ENCODE assay signal across 14 cellular contexts in the genomic region with DNA sequence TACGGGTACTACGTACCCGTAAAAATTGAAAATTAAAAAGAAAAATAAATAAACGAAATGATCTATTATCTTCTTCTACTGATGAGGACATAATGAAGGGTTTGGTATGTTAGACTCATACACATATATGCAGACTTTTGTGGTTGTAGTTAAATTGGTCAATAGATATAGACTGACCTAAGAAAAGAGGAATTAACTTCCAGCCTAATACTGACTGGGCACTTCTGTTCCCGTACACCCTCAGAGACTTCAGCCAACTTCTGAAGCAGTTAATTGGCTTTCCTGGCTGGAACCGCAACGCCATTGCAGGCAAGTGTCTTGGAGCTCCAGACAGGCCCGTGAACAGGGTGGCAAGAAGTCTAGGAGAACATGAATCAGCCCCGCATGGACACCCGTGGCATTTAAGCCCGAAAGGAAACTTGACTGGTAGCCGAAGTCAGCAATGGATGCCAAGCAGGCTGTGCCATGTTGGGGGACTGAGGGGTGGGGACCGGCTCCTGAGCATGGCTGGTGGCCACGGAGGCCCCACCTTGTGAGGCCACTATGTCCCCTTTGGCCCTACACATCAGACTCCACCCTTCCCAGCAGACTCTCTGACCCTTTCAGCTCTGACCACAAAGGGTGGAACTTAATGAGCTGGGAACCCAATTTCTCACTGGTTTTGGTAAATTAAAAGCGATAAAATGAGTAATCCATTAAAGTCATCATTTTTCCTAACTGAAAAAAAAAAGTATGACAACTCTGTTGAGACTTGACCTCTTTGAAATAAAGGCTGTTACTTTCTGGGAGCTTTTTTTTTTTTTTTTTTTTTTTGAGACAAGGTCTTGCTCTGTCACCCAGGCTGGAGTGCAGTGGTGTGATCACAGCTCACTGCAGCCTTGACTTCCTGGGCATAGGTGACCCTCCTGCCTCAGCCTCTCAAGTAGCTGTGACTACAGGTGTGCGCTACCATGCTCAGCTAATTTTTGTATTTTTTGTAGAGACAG. TPM values are rescaled to one million over a fixed set of nuclear protein-coding genes. Genes with fewer than 3 reads are reported as not detected.
DNase-seq lines count a peak whose midpoint lies in the region; ATAC-seq and TF ChIP-seq lines count a peak whose summit lies in the region.
"Had no signal": no experiment of that assay in that cellular context is flagged by ENCODE, and none has a peak within 500 bp of the region (broad histone marks: within the 10 kb centered on the region; RNA-seq: fewer than 3 reads in every experiment).

No MANE protein-coding gene starts in this region.

- H3K4me1 ChIP-seq in neutrophil (ENCODE audit: control insufficient read depth in 1 of 2, insufficient read depth in 1 of 2, low read depth in 1 of 2, low read length in 1 of 2): peaks cover 38 to 53% of the 10 kb centered on the region in 2 experiments
- H3K4me1 ChIP-seq in breast epithelium: peaks cover 0 to 4% of the 10 kb centered on the region in 2 donors

- H3K9me3 Mint-ChIP-seq in activated T-cell treated with anti-CD3 and anti-CD28 coated beads, Interleukin-2, amount 50 U/mL, for 72 hours: no peaks in the 10 kb centered on the region

- H3K27ac Mint-ChIP-seq in activated T-cell treated with anti-CD3 and anti-CD28 coated beads, Interleukin-2, amount 50 U/mL, for 72 hours: no peak overlapping the region

- no peak for TF ChIP-seq POLR2A in breast epithelium (IDR thresholded peaks at IDR 0.05)

- peak overlapping the region in 1 of 2 experiments; percentile 13 for H3K4me3 ChIP-seq in neutrophil (ENCODE audit: low read depth in 1 of 2, low read length in 1 of 2)
- H3K4me3 ChIP-seq in breast epithelium: no peak overlapping the region

- intact Hi-C loops in breast epithelium (cut with DNase I; ENCODE audit: low total_unique reads): no loop called here

- H3K4me3 Mint-ChIP-seq in activated T-cell treated with anti-CD3 and anti-CD28 coated beads, Interleukin-2, amount 50 U/mL, for 72 hours: no peak overlapping the region

- H3K36me3 Mint-ChIP-seq in activated T-cell treated with anti-CD3 and anti-CD28 coated beads, Interleukin-2, amount 50 U/mL, for 72 hours (ENCODE audit: insufficient read depth in 2 of 2): peaks cover 0 to 3% of the 10 kb centered on the region in 2 donors

- no peaks in the 10 kb centered on the region for H3K36me3 ChIP-seq in neutrophil
- no peaks in the 10 kb centered on the region for H3K36me3 ChIP-seq in breast epithelium

- H3K4me1 Mint-ChIP-seq in activated T-cell treated with anti-CD3 and anti-CD28 coated beads, Interleukin-2, amount 50 U/mL, for 72 hours (ENCODE audit: low read depth): peaks cover 74% of the 10 kb centered on the region

- DNase-seq in AML-193 (lab: John Stamatoyannopoulos, UW) (peak; percentile 65 to 73), Caki2 (ENCODE audit: low read depth) (peak; percentile 48), GM10266 (ENCODE audit: extremely low spot score) (no peak), kidney tubule cell (ENCODE audit: low spot score) (no peak), breast epithelium (ENCODE audit: low spot score in 2 of 2) (no peak)
- DNase-seq in activated T-cell treated with anti-CD3 and anti-CD28 coated beads, Interleukin-2, amount 50 U/mL, for 72 hours: no peak
- DNase-seq: activated CD4-positive, alpha-beta T cell treated with anti-CD3 and anti-CD28 coated beads, Interleukin-2, amount 50 U/mL, for 1 hour; activated effector memory CD4-positive, alpha-beta T cell treated with Interleukin-2 at 50 U/mL for 16 hours; foreskin melanocyte; Kasumi-1; NCI-H2029; NCI-H526; T-helper 2 cell had no signal

- H3K27me3 ChIP-seq in neutrophil (no peaks in the 10 kb centered on the region), breast epithelium (no peaks in the 10 kb centered on the region)

- H3K27me3 Mint-ChIP-seq in activated T-cell treated with anti-CD3 and anti-CD28 coated beads, Interleukin-2, amount 50 U/mL, for 72 hours (ENCODE audit: low read depth): no peaks in the 10 kb centered on the region

- H3K9me3 ChIP-seq in neutrophil (no peaks in the 10 kb centered on the region), breast epithelium (no peaks in the 10 kb centered on the region)

- TF ChIP-seq CTCF in neutrophil (IDR thresholded peaks at IDR 0.05): no peak
- TF ChIP-seq CTCF in GM10266 (IDR thresholded peaks at IDR 0.05; ENCODE audit: control insufficient read depth, insufficient read depth, low read depth, missing control alignments): no peak
- TF ChIP-seq CTCF in breast epithelium (IDR thresholded peaks at IDR 0.05): no peak

- peak overlapping the region; percentile 66 for H3K27ac ChIP-seq in neutrophil
- peak overlapping the region in 1 of 2 donors; percentile 82 for H3K27ac ChIP-seq in breast epithelium

- peak; percentile 29 to 53 for ATAC-seq in activated T-cell treated with anti-CD3 and anti-CD28 coated beads, Interleukin-2, amount 50 U/mL, for 72 hours (replicated peaks in 1 of 2)

- in situ Hi-C loops in Caki2 (cut with HindIII; ENCODE audit: low pct_unique_long_range_greater_than_20kb, low sequenced_read_pairs): no loop called here

RNA-seq across cellular contexts. Expression of a gene that starts 54.2 kb away (rescaled TPM):
- total RNA-seq in Caki2 (2014; rRNA removed; shearing (Covaris generic); ENCODE audit: low replicate concordance): 2.0 and 4.8 TPM in 2 replicates
- total RNA-seq in activated T-cell treated with anti-CD3 and anti-CD28 coated beads, Interleukin-2, amount 50 U/mL, for 72 hours: 10 to 100 TPM; 36.6 to 56.2 TPM
- total RNA-seq in breast epithelium: 100 to 1,000 TPM in 2 of 3 donors, 10 to 100 TPM in 1; 24.8 to 165 (median 127) TPM

Comparison
In these comparisons a context has a peak if more than half of its experiments do, and no peak if none do; other contexts are left out.
1. DNase-seq: peak in AML-193 (2 of 2) and Caki2 (single experiment); none in activated T-cell treated with anti-CD3 and anti-CD28 coated beads, Interleukin-2, amount 50 U/mL, for 72 hours (0 of 2), GM10266 (single experiment), kidney tubule cell (single experiment) and breast epithelium (0 of 2).